18 cellular contexts compared by ENCODE assay signal in genomic region chr17:82384051-82384729, GRCh38. TPM values are rescaled to one million over a fixed set of nuclear protein-coding genes. Genes with fewer than 3 reads are reported as not detected.
A peak's percentile ranks its signal among the peaks of the same experiment; 100 is the strongest.
DNase-seq lines count a peak whose midpoint lies in the region; FAIRE-seq and TF ChIP-seq lines count a peak whose summit lies in the region.
"Had no signal": no experiment of that assay in that cellular context is flagged by ENCODE, and none has a peak within 500 bp of the region (broad histone marks: within the 10 kb centered on the region; RNA-seq: fewer than 3 reads in every experiment).

No MANE protein-coding gene starts in this region.

- H3K4me3 ChIP-seq in small intestine (ENCODE audit: low read depth in 1 of 2, low read length in 2 of 2): no peak overlapping the region
- H3K4me3 ChIP-seq: stomach, upper lobe of right lung had no signal

- H3K9me3 ChIP-seq in small intestine (ENCODE audit: control insufficient read depth, low read depth): no peaks in the 10 kb centered on the region
- H3K9me3 ChIP-seq: stomach, upper lobe of right lung had no signal

- no peak overlapping the region for H3K27ac Mint-ChIP-seq in chondrocyte (ENCODE audit: unreplicated experiment)
- H3K27ac Mint-ChIP-seq: CD8-positive, alpha-beta T cell had no signal

- peak; percentile 43 to 81 for DNase-seq in NCI-H524 (lab: John Stamatoyannopoulos, UW)
- no peak for DNase-seq in NCI-H524 treated with DMSO at 0.1 percent for 48 hours (lab: John Stamatoyannopoulos, UW)
- DNase-seq in NCI-H2107 treated with DMSO at 0.1 percent for 48 hours (lab: John Stamatoyannopoulos, UW; ENCODE audit: unreplicated experiment): peak; percentile 25
- peak; percentile 77 for DNase-seq in chondrocyte (ENCODE audit: low spot score)
- DNase-seq in posterior vena cava (ENCODE audit: low spot score): peak; percentile 77
- no peak for DNase-seq in small intestine
- DNase-seq in GM19240 (ENCODE audit: insufficient read length, low spot score): no peak
- DNase-seq in NCI-H128 (lab: John Stamatoyannopoulos, UW; ENCODE audit: unreplicated experiment): no peak
- DNase-seq: activated CD4-positive, alpha-beta T cell treated with anti-CD3 and anti-CD28 coated beads for 1 hour; activated gamma-delta T cell; CD8-positive, alpha-beta T cell; NCI-H1048; T-helper 2 cell had no signal

- no peak overlapping the region for H3K27ac ChIP-seq in small intestine (ENCODE audit: low read depth in 1 of 2, low read length in 1 of 2)
- H3K27ac ChIP-seq: upper lobe of right lung had no signal

- intact Hi-C loops in posterior vena cava (cut with DNase I): no loop called here

- H3K4me1 Mint-ChIP-seq in chondrocyte (ENCODE audit: low read depth): peaks cover 8% of the 10 kb centered on the region

- no peak for TF ChIP-seq CTCF in chondrocyte (IDR thresholded peaks at IDR 0.05)

- H3K36me3 ChIP-seq in small intestine (ENCODE audit: control insufficient read depth in 2 of 2, insufficient read depth in 2 of 2, low read length in 2 of 2): no peaks in the 10 kb centered on the region
- H3K36me3 ChIP-seq: stomach, upper lobe of right lung had no signal

- H3K9me3 Mint-ChIP-seq in chondrocyte (ENCODE audit: low read depth): no peaks in the 10 kb centered on the region
- H3K9me3 Mint-ChIP-seq: CD8-positive, alpha-beta T cell had no signal

- H3K27me3 Mint-ChIP-seq in chondrocyte (ENCODE audit: low read depth): peaks cover 24% of the 10 kb centered on the region

- no peak for FAIRE-seq in small intestine (lab: Jason Lieb, UNC)
- FAIRE-seq: endometrium had no signal

- peaks cover 0 to 2% of the 10 kb centered on the region in 2 donors for H3K4me1 ChIP-seq in small intestine (ENCODE audit: control insufficient read depth in 2 of 2, insufficient read depth in 1 of 2, low read depth in 1 of 2, low read length in 1 of 2)

- peaks cover 2 to 3% of the 10 kb centered on the region in 2 donors for H3K27me3 ChIP-seq in small intestine (ENCODE audit: control insufficient read depth in 2 of 2, insufficient read depth in 2 of 2, low read length in 2 of 2)

- 21 to 53% (median 36%) methylated on average over 21 to 22 of the region's 22 CpGs for WGBS in small intestine, 3 donors

- H3K4me3 Mint-ChIP-seq in chondrocyte (ENCODE audit: unreplicated experiment): no peak overlapping the region
- H3K4me3 Mint-ChIP-seq: CD8-positive, alpha-beta T cell had no signal

- H3K36me3 Mint-ChIP-seq in chondrocyte (ENCODE audit: low read depth): no peaks in the 10 kb centered on the region
- H3K36me3 Mint-ChIP-seq: CD8-positive, alpha-beta T cell had no signal

RNA-seq across cellular contexts. Expression of gene UTS2R, which starts 12.6 kb away (rescaled TPM):
- total RNA-seq in chondrocyte (not detected in 3 replicates), posterior vena cava (not detected)
- not detected for polyA plus RNA-seq in small intestine
- total RNA-seq: CD8-positive, alpha-beta T cell; fibroblast of villous mesenchyme; lower leg skin; stomach; upper lobe of right lung had no signal
- polyA plus RNA-seq: stomach had no signal

RNA-seq across cellular contexts. Expression of gene TEX19, which starts 25.1 kb away (rescaled TPM):
- total RNA-seq in chondrocyte (not detected in 3 replicates), posterior vena cava (not detected)
- polyA plus RNA-seq in small intestine: under 1 TPM in 1 of 3 donors, not detected in 2; 0.07 TPM
- total RNA-seq: CD8-positive, alpha-beta T cell; fibroblast of villous mesenchyme; lower leg skin; stomach; upper lobe of right lung had no signal
- polyA plus RNA-seq: stomach had no signal

RNA-seq across cellular contexts. Expression of gene HEXD, which starts 34.0 kb away (rescaled TPM):
- total RNA-seq in chondrocyte (10.8 to 17.7 TPM (median 11.2 TPM) in 3 replicates), posterior vena cava (10 to 100 TPM; 10.0 to 16.4 TPM)
- 100 to 1,000 TPM in 2 of 3 donors, 10 to 100 TPM in 1; 40.8 to 254 (median 207) TPM for polyA plus RNA-seq in small intestine

RNA-seq across cellular contexts. Expression of gene OGFOD3, which starts 34.2 kb away (rescaled TPM):
- total RNA-seq in chondrocyte (19.9 to 30.6 TPM (median 20.0 TPM) in 3 replicates), posterior vena cava (10 to 100 TPM; 21.0 to 26.8 TPM)
- polyA plus RNA-seq in small intestine: 10 to 100 TPM in 1 of 3 donors, 1 to 10 TPM in 2; 7.8 to 21.1 (median 8.1) TPM

RNA-seq across cellular contexts. Expression of gene SECTM1, which starts 50.6 kb away (rescaled TPM):
- 1.3 to 2.5 TPM (median 2.1 TPM) in 3 replicates for total RNA-seq in chondrocyte
- total RNA-seq in posterior vena cava: 10 to 100 TPM; 10.3 to 14.5 TPM
- polyA plus RNA-seq in small intestine: 10 to 100 TPM; 14.0 to 81.9 (median 38.2) TPM

Comparison
In these comparisons a context has a peak if more than half of its experiments do, and no peak if none do; other contexts are left out.
1. DNase-seq: peak in NCI-H524 (2 of 2), NCI-H2107 treated with DMSO at 0.1 percent for 48 hours (single experiment), chondrocyte (single experiment) and posterior vena cava (single experiment); none in NCI-H524 treated with DMSO at 0.1 percent for 48 hours (single experiment), small intestine (single experiment), GM19240 (single experiment) and NCI-H128 (single experiment).